Comparison of ENCODE assay signal across 11 cellular contexts in the genomic region with DNA sequence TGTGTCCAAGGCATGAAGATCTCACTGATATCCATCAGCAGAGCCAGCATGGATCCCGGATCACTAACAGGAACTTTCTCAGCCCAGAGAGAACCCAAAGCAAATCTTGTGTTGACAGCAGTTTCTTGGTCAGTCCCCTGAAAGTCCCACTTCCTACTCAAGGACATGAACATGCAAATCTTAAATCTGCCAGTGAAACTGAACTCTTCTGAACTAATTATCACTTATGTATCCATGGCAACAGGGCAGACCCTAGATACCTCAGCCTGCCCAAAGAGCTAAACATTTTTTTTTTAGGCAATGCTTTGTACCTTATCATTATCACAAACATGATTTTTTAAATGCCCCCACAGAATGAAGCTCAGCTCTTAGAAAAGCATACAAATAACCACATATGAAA.
DNase-seq lines count a peak whose midpoint lies in the region; ATAC-seq and TF ChIP-seq lines count a peak whose summit lies in the region.
"Had no signal": no experiment of that assay in that cellular context is flagged by ENCODE, and none has a peak within 500 bp of the region (broad histone marks: within the 10 kb centered on the region; RNA-seq: fewer than 3 reads in every experiment).

No MANE protein-coding gene starts in this region.

- WGBS in tibial nerve, 2 donors = 73 to 75% methylated on average over 1 of the region's 1 CpG

- TF ChIP-seq CTCF in activated B cell treated with CpG ODN at 0.5 μM for 24 hours (IDR thresholded peaks at IDR 0.05) = no peak
- no peak for TF ChIP-seq CTCF in RWPE1 (conservative IDR thresholded peaks at IDR 0.05; ENCODE audit: low read depth)
- TF ChIP-seq CTCF in tibial nerve (IDR thresholded peaks at IDR 0.05) = no peak

- no peak for TF ChIP-seq EP300 in tibial nerve (IDR thresholded peaks at IDR 0.05)

- no peak overlapping the region for H3K4me3 Mint-ChIP-seq in activated B cell treated with CpG ODN at 0.5 μM for 24 hours

- TF ChIP-seq POLR2A in tibial nerve (IDR thresholded peaks at IDR 0.05) = no peak

- H3K36me3 Mint-ChIP-seq in activated B cell treated with CpG ODN at 0.5 μM for 24 hours (ENCODE audit: low read depth) = no peaks in the 10 kb centered on the region

- ATAC-seq in GM19035 (IDR thresholded peaks at IDR 0.05; ENCODE audit: unreplicated experiment) = peak; percentile 100
- peak; percentile 99 for ATAC-seq in GM21619 (IDR thresholded peaks at IDR 0.05; ENCODE audit: unreplicated experiment)
- peak; percentile 97 for ATAC-seq in HG03095 (IDR thresholded peaks at IDR 0.05; ENCODE audit: unreplicated experiment)
- ATAC-seq in activated B cell treated with CpG ODN at 0.5 μM for 24 hours (ENCODE audit: low read depth) = peak; percentile 37
- ATAC-seq in left cardiac atrium = no peak

- H3K27me3 ChIP-seq in tibial nerve = no peaks in the 10 kb centered on the region

- H3K27ac ChIP-seq in RWPE1 (no peak overlapping the region), tibial nerve (no peak overlapping the region)
- H3K27ac ChIP-seq: skin epidermis had no signal

- no peak overlapping the region for H3K27ac Mint-ChIP-seq in activated B cell treated with CpG ODN at 0.5 μM for 24 hours

- no peaks in the 10 kb centered on the region for H3K4me1 Mint-ChIP-seq in activated B cell treated with CpG ODN at 0.5 μM for 24 hours

- DNase-seq in activated B cell treated with CpG ODN at 0.5 μM for 24 hours = no peak
- DNase-seq in RWPE1 (ENCODE audit: low spot score) = no peak
- DNase-seq in tibial nerve (ENCODE audit: low spot score in 2 of 2) = no peak
- no peak for DNase-seq in left cardiac atrium
- DNase-seq: Caco-2, kidney, NCI-H774 had no signal

- POLR2A ChIA-PET in activated B cell treated with CpG ODN at 0.5 μM for 24 hours (lab: Charles Lee) = no interaction called here
- POLR2A ChIA-PET in RWPE1 (lab: Yijun Ruan, JAX; ENCODE audit: low non-redundant PET) = no interaction called here

- intact Hi-C loops in activated B cell treated with CpG ODN at 0.5 μM for 24 hours (cut with micrococcal nuclease) = no loop called here
- intact Hi-C loops in left cardiac atrium (cut with DNase I) = no loop called here

- H3K4me3 ChIP-seq in tibial nerve = no peak overlapping the region
- H3K4me3 ChIP-seq: skin epidermis had no signal

- no peaks in the 10 kb centered on the region for H3K9me3 Mint-ChIP-seq in activated B cell treated with CpG ODN at 0.5 μM for 24 hours

- H3K4me1 ChIP-seq in tibial nerve = no peaks in the 10 kb centered on the region
- H3K4me1 ChIP-seq: Caco-2 had no signal

- H3K27me3 Mint-ChIP-seq in activated B cell treated with CpG ODN at 0.5 μM for 24 hours = no peaks in the 10 kb centered on the region

- CTCF ChIA-PET in activated B cell treated with CpG ODN at 0.5 μM for 24 hours (lab: Charles Lee) (no interaction called here), RWPE1 (lab: Yijun Ruan, JAX) (no interaction called here)

- no peaks in the 10 kb centered on the region for H3K9me3 ChIP-seq in tibial nerve
- H3K9me3 ChIP-seq: Caco-2 had no signal

- H3K36me3 ChIP-seq in tibial nerve = no peaks in the 10 kb centered on the region

Comparison
In these comparisons a context has a peak if more than half of its experiments do, and no peak if none do; other contexts are left out.
1. ATAC-seq: peak in GM19035 (single experiment), GM21619 (single experiment), HG03095 (single experiment) and activated B cell treated with CpG ODN at 0.5 μM for 24 hours (single experiment); none in left cardiac atrium (0 of 2).